18 cellular contexts compared by ENCODE assay signal in genomic region chr4:9169791-9170459, GRCh38. TPM values are rescaled to one million over a fixed set of nuclear protein-coding genes. Genes with fewer than 3 reads are reported as not detected.
"Had no signal": no experiment of that assay in that cellular context is flagged by ENCODE, and none has a peak within 500 bp of the region (broad histone marks: within the 10 kb centered on the region; RNA-seq: fewer than 3 reads in every experiment).

TSS of gene FAM90A26 (plus strand) at chr4:9170409. CDS start at chr4:9173173, 2,764 bp downstream.

RNA-seq across cellular contexts. Expression of gene FAM90A26, which starts in this region (rescaled TPM):
- total RNA-seq: dermis microvascular lymphatic vessel endothelial cell; endodermal cell; esophagus mucosa; esophagus squamous epithelium; gastrocnemius medialis; glomerular endothelial cell; heart right ventricle; kidney epithelial cell; left cardiac atrium; left lung; left ventricle myocardium superior; lower leg skin; lung; mammary epithelial cell; mononuclear cell; myocyte; naive thymus-derived CD8-positive, alpha-beta T cell had no signal
- polyA plus RNA-seq: heart right ventricle; keratinocyte; lung; mammary epithelial cell; naive thymus-derived CD8-positive, alpha-beta T cell had no signal
